8 cellular contexts compared by ENCODE assay signal in the genomic region with DNA sequence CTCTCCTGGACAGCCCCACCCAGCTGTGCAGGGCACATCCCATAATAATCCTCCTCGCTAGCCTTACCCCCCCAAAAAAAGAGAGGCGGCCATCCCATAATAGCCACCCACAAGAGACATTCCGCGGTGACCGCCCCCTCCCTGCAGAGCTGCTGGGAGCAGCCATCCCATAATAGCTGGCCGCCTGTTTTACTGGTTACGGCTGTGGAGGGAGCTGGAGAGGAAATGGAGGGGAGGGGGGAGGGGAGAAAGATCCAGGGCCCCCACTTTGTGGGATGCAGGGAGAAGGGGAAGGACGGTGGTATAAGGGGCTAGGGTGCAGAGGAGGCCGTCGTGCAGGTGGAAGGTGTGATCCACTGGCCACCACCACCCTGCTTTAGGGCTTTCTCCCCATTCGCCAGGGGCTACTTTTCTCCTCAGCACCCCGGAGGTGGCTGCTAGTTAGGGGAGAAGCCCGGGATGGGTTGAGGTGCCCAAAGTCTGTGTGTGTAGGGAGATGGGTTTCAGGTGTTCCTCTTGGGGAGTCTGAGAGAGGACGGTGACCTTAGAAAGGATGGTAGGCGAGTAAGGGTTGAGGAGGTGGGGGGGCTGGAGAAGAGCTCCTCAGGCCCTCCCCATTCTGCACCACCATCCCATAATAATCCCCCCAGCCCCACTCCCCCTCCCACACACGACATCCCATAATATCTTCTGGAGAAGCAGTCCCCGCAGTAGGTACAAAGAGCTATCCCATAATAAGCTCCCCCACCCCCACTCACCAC. TPM values are rescaled to one million over a fixed set of nuclear protein-coding genes. Genes with fewer than 3 reads are reported as not detected.
DNase-seq lines count a peak whose midpoint lies in the region; ATAC-seq and TF ChIP-seq lines count a peak whose summit lies in the region.

No MANE protein-coding gene starts in this region.

- peaks cover 39% of the 10 kb centered on the region for H3K4me1 ChIP-seq in PC-9 (replicated peaks; ENCODE audit: insufficient read depth)
- H3K4me1 ChIP-seq in colonic mucosa, result peaks cover 6% of the 10 kb centered on the region

- H3K27me3 Mint-ChIP-seq in activated T-cell treated with anti-CD3 and anti-CD28 coated beads, Interleukin-2, amount 50 U/mL, for 4 hours (ENCODE audit: low read depth), result no peaks in the 10 kb centered on the region

- no peaks in the 10 kb centered on the region for H3K36me3 Mint-ChIP-seq in activated T-cell treated with anti-CD3 and anti-CD28 coated beads, Interleukin-2, amount 50 U/mL, for 4 hours (ENCODE audit: insufficient read depth)

- H3K36me3 ChIP-seq in PC-9 (ENCODE audit: low read depth) (no peaks in the 10 kb centered on the region), colonic mucosa (no peaks in the 10 kb centered on the region)

- H3K9me2 ChIP-seq in PC-9 (ENCODE audit: insufficient read depth), result no peaks in the 10 kb centered on the region

- H3K79me2 ChIP-seq in PC-9 (ENCODE audit: low read depth), result no peaks in the 10 kb centered on the region

- intact Hi-C loops in PC-9 (cut with micrococcal nuclease; ENCODE audit: unreplicated experiment) (loop anchor here (1.0 to 10.0 kb wide), 6 partner anchors 50 to 352 kb away; partner anchors contain the start of genes ING4, USP5 and ZNF384), colonic mucosa (cut with DNase I) (no loop called here)

- H3K4me3 Mint-ChIP-seq in activated T-cell treated with anti-CD3 and anti-CD28 coated beads, Interleukin-2, amount 50 U/mL, for 4 hours, result no peak overlapping the region

- H3F3A ChIP-seq in PC-9 (ENCODE audit: insufficient read depth, low read depth), result peaks cover 56% of the 10 kb centered on the region

- H3K4me1 Mint-ChIP-seq in activated T-cell treated with anti-CD3 and anti-CD28 coated beads, Interleukin-2, amount 50 U/mL, for 4 hours (ENCODE audit: low read depth), result peaks cover 33% of the 10 kb centered on the region

- peak; percentile 92 for DNase-seq in DMS153 treated with DMSO at 0.1 percent for 48 hours (lab: John Stamatoyannopoulos, UW; ENCODE audit: unreplicated experiment)
- peak; percentile 90 to 92 for DNase-seq in Kasumi-1 (lab: John Stamatoyannopoulos, UW)
- peak; percentile 71 to 96 for DNase-seq in PC-9
- DNase-seq in colonic mucosa, result peak; percentile 83
- peak; percentile 56 for DNase-seq in left lobe of liver (ENCODE audit: low spot score)
- DNase-seq in stimulated activated naive CD8-positive, alpha-beta T cell treated with anti-CD3 and anti-CD28 coated beads, Interleukin-15, Interleukin-2, amounts not matched to agents 100 U/mL and 50 U/mL, for 24 hours, result peak; percentile 30
- no peak for DNase-seq in activated T-cell treated with anti-CD3 and anti-CD28 coated beads, Interleukin-2, amount 50 U/mL, for 4 hours

- CTCF ChIA-PET in PC-9 (lab: Charles Lee), result interaction anchor here (0.5 to 1.5 kb wide), 12 partner anchors 12 to 486 kb away, joined by 3 to 16 read pairs (median 5); partner anchors contain the start of genes PTMS and SPSB2

- no peaks in the 10 kb centered on the region for H4K20me1 ChIP-seq in PC-9 (ENCODE audit: insufficient read depth)

- ATAC-seq in left lobe of liver (peak; percentile 0), HG03378 (IDR thresholded peaks at IDR 0.05; ENCODE audit: unreplicated experiment) (no peak)
- no peak for ATAC-seq in stimulated activated naive CD8-positive, alpha-beta T cell treated with anti-CD3 and anti-CD28 coated beads, Interleukin-15, Interleukin-2, amounts not matched to agents 100 U/mL and 50 U/mL, for 24 hours
- no peak for ATAC-seq in activated T-cell treated with anti-CD3 and anti-CD28 coated beads, Interleukin-2, amount 50 U/mL, for 4 hours

- H3K4me3 ChIP-seq in PC-9, result peak overlapping the region; percentile 50; the same call in 1 of the 2 replicates
- no peak overlapping the region for H3K4me3 ChIP-seq in colonic mucosa

- BruUV-seq in PC-9 (replicated peaks; lab: Mats Ljungman, UMichigan), result TSS peak; percentile 61

- H3K27ac ChIP-seq in PC-9 (peak overlapping the region; percentile 74), colonic mucosa (peak overlapping the region; percentile 72)

- peak overlapping the region; percentile 84 for H3K4me2 ChIP-seq in PC-9

- no peaks in the 10 kb centered on the region for H3K9me3 Mint-ChIP-seq in activated T-cell treated with anti-CD3 and anti-CD28 coated beads, Interleukin-2, amount 50 U/mL, for 4 hours

- POLR2A ChIA-PET in PC-9 (lab: Charles Lee; ENCODE audit: unreplicated experiment), result interaction anchor here (0.5 to 1.9 kb wide), 22 partner anchors 10 to 466 kb away, joined by 3 to 60 read pairs (median 6); partner anchors contain the start of genes CDCA3, GAPDH, GPR162 and LPAR5

- TF ChIP-seq CTCF in PC-9 (conservative IDR thresholded peaks at IDR 0.05) (no peak), colonic mucosa (IDR thresholded peaks at IDR 0.05) (no peak)

- H3K9me3 ChIP-seq in PC-9 (ENCODE audit: insufficient read depth, low read depth) (no peaks in the 10 kb centered on the region), colonic mucosa (no peaks in the 10 kb centered on the region)

- peak overlapping the region; percentile 46 to 84 for H3K9ac ChIP-seq in colonic mucosa (ENCODE audit: low read depth in 2 of 2, low read length in 2 of 2)

- H2AFZ ChIP-seq in PC-9, result peak overlapping the region; percentile 86

- H3K27me3 ChIP-seq in PC-9 (ENCODE audit: insufficient read depth, low read depth), result no peaks in the 10 kb centered on the region
- H3K27me3 ChIP-seq in colonic mucosa, result no peaks in the 10 kb centered on the region

RNA-seq across cellular contexts. Expression of gene CHD4, which starts 6.0 kb away (rescaled TPM):
- 359 and 373 TPM in 2 replicates for total RNA-seq in PC-9 (2021)
- 100 to 1,000 TPM; 153 to 199 TPM for total RNA-seq in colonic mucosa
- 87.3 TPM for total RNA-seq in left lobe of liver
- total RNA-seq in activated T-cell treated with anti-CD3 and anti-CD28 coated beads, Interleukin-2, amount 50 U/mL, for 4 hours, result 100 to 1,000 TPM; 311 to 336 (median 332) TPM

RNA-seq across cellular contexts. Expression of gene LPAR5, which starts 22.6 kb away (rescaled TPM):
- total RNA-seq in PC-9 (2021), result 14.2 and 14.8 TPM in 2 replicates
- total RNA-seq in colonic mucosa, result 10 to 100 TPM; 27.0 to 32.7 TPM
- 0.88 TPM for total RNA-seq in left lobe of liver
- 1 to 10 TPM; 3.8 to 5.5 (median 5.1) TPM for total RNA-seq in activated T-cell treated with anti-CD3 and anti-CD28 coated beads, Interleukin-2, amount 50 U/mL, for 4 hours

RNA-seq across cellular contexts. Expression of gene ACRBP, which starts 34.0 kb away (rescaled TPM):
- 4.2 and 6.1 TPM in 2 replicates for total RNA-seq in PC-9 (2021)
- total RNA-seq in colonic mucosa, result 1 to 10 TPM; 1.6 to 1.9 TPM
- 3.2 TPM for total RNA-seq in left lobe of liver
- total RNA-seq in activated T-cell treated with anti-CD3 and anti-CD28 coated beads, Interleukin-2, amount 50 U/mL, for 4 hours, result 1 to 10 TPM in 1 of 3 donors, under 1 TPM in 2; 0.65 to 1.3 (median 0.71) TPM

RNA-seq across cellular contexts. Expression of gene NOP2, which starts 45.1 kb away (rescaled TPM):
- 97.5 and 101 TPM in 2 replicates for total RNA-seq in PC-9 (2021)
- 10 to 100 TPM; 19.1 to 39.6 TPM for total RNA-seq in colonic mucosa
- total RNA-seq in left lobe of liver, result 14.9 TPM
- 100 to 1,000 TPM; 267 to 300 (median 270) TPM for total RNA-seq in activated T-cell treated with anti-CD3 and anti-CD28 coated beads, Interleukin-2, amount 50 U/mL, for 4 hours

RNA-seq across cellular contexts. Expression of gene ING4, which starts 49.7 kb away (rescaled TPM):
- total RNA-seq in PC-9 (2021), result 87.6 and 88.7 TPM in 2 replicates
- 10 to 100 TPM; 20.0 to 33.8 TPM for total RNA-seq in colonic mucosa
- total RNA-seq in left lobe of liver, result 14.4 TPM
- 1 to 10 TPM; 5.9 to 7.5 (median 6.9) TPM for total RNA-seq in activated T-cell treated with anti-CD3 and anti-CD28 coated beads, Interleukin-2, amount 50 U/mL, for 4 hours
